22 cellular contexts compared by ENCODE assay signal in genomic region chr16:20768818-20769217, GRCh38. TPM values are rescaled to one million over a fixed set of nuclear protein-coding genes. Genes with fewer than 3 reads are reported as not detected.
DNase-seq lines count a peak whose midpoint lies in the region; ATAC-seq, FAIRE-seq and TF ChIP-seq lines count a peak whose summit lies in the region.
"Had no signal": no experiment of that assay in that cellular context is flagged by ENCODE, and none has a peak within 500 bp of the region (broad histone marks: within the 10 kb centered on the region; RNA-seq: fewer than 3 reads in every experiment).

No MANE protein-coding gene starts in this region.

- H2AFZ ChIP-seq in HepG2 (ENCODE audit: low read length) (no peak overlapping the region), K562 (ENCODE audit: low read depth, low read length) (no peak overlapping the region)

- H4K20me1 ChIP-seq in HepG2 (ENCODE audit: insufficient read depth, low read length) = no peaks in the 10 kb centered on the region
- H4K20me1 ChIP-seq in K562 (replicated peaks; ENCODE audit: control insufficient read depth, insufficient read depth, low read length) = no peaks in the 10 kb centered on the region
- H4K20me1 ChIP-seq: BLaER1 had no signal

- FAIRE-seq in HepG2 (lab: Jason Lieb, UNC) (no peak), K562 (lab: Jason Lieb, UNC) (no peak)
- FAIRE-seq: GM12878, GM12892, GM18507 had no signal

- no peak for ATAC-seq in HepG2
- no peak for ATAC-seq in right lobe of liver
- no peak for ATAC-seq in K562
- ATAC-seq: GM12878 had no signal

- CTCF ChIA-PET in HepG2 (lab: Yijun Ruan, JAX; ENCODE audit: low intra/inter-chr PET ratio, low total read pairs) (no interaction called here), K562 (lab: Yijun Ruan, JAX; ENCODE audit: low intra/inter-chr PET ratio) (no interaction called here)

- H3K9ac ChIP-seq in HepG2 (ENCODE audit: insufficient read depth, low read depth, low read length) = no peak overlapping the region
- H3K9ac ChIP-seq in K562 (ENCODE audit: insufficient read depth in 1 of 2, low read depth in 2 of 2, low read length in 2 of 2) = no peak overlapping the region
- H3K9ac ChIP-seq: BLaER1 had no signal

- no peak overlapping the region for H3K4me2 ChIP-seq in HepG2 (ENCODE audit: low read depth, low read length)
- no peak overlapping the region for H3K4me2 ChIP-seq in K562 (ENCODE audit: insufficient read depth, low read length)
- H3K4me2 ChIP-seq: BLaER1 had no signal

- no TSS peak for BruUV-seq in HepG2 (replicated peaks; lab: Mats Ljungman, UMichigan)
- no TSS peak for BruUV-seq in K562 (replicated peaks; lab: Mats Ljungman, UMichigan)

- TF ChIP-seq POLR2A in HepG2 (IDR thresholded peaks at IDR 0.05; ENCODE audit: insufficient read depth in 1 of 2, low read depth in 2 of 2, low read length in 2 of 2) = no peak
- TF ChIP-seq POLR2A in right lobe of liver (IDR thresholded peaks at IDR 0.05) = no peak
- no peak for TF ChIP-seq POLR2A in K562 (conservative IDR thresholded peaks at IDR 0.05)
- no peak for TF ChIP-seq POLR2A in lower leg skin (IDR thresholded peaks at IDR 0.05)

- H3K4me1 ChIP-seq in HepG2 (ENCODE audit: insufficient read depth, low read length) (peaks cover 28% of the 10 kb centered on the region), right lobe of liver (peaks cover 0 to 23% (median 5%) of the 10 kb centered on the region in 4 donors), K562 (replicated peaks in 1 of 2; ENCODE audit: control insufficient read depth in 2 of 2, insufficient read depth in 2 of 2, low read length in 2 of 2) (peaks cover 4 to 20% of the 10 kb centered on the region in 2 experiments; a peak in 1 of 5 replicates)
- H3K4me1 ChIP-seq: BE2C, BLaER1 had no signal

- TF ChIP-seq EP300 in HepG2 (IDR thresholded peaks at IDR 0.05; ENCODE audit: low read depth in 2 of 2, low read length in 2 of 2) = no peak
- no peak for TF ChIP-seq EP300 in HepG2 (CRISPR knock-in tag; IDR thresholded peaks at IDR 0.05; ENCODE audit: borderline replicate concordance)
- TF ChIP-seq EP300 in K562 (IDR thresholded peaks at IDR 0.05; ENCODE audit: low read length) = no peak

- TF ChIP-seq RAD21 in HepG2 (CRISPR knock-in tag; IDR thresholded peaks at IDR 0.05) (no peak), K562 (CRISPR knock-in tag; conservative IDR thresholded peaks at IDR 0.05 in 1 of 2, IDR thresholded peaks at IDR 0.05 in 1 of 2) (no peak)

- DNase-seq in HepG2 (ENCODE audit: low spot score) = no peak
- DNase-seq in right lobe of liver = no peak
- DNase-seq in K562 (ENCODE audit: extremely low read depth in 1 of 4, low spot score in 3 of 4) = no peak
- DNase-seq in lower leg skin (ENCODE audit: low spot score in 2 of 2) = no peak
- DNase-seq: BE2C; C1 segment of cervical spinal cord; CD4-positive, alpha-beta memory T cell; CD4-positive, CD25-positive, alpha-beta regulatory T cell; CD8-positive, alpha-beta memory T cell; COR-L47; DMS 273 treated with DMSO at 0.1 percent for 48 hours; DMS153; DMS79; DND-41; EL; GDM1 had no signal

- H3K79me2 ChIP-seq in HepG2 (ENCODE audit: insufficient read depth, low read length) (no peaks in the 10 kb centered on the region), K562 (ENCODE audit: control insufficient read depth, insufficient read depth, low read length) (peaks cover 64% of the 10 kb centered on the region)

- no peak overlapping the region for H3K27ac ChIP-seq in HepG2 (ENCODE audit: extremely low read length, insufficient read depth, low read length)
- no peak overlapping the region for H3K27ac ChIP-seq in right lobe of liver
- no peak overlapping the region for H3K27ac ChIP-seq in K562 (ENCODE audit: extremely low read depth, low read depth, low read length)
- H3K27ac ChIP-seq: 22Rv1, BLaER1 had no signal

- H3K4me3 ChIP-seq in HepG2 (replicated peaks in 1 of 3; ENCODE audit: insufficient read depth in 1 of 3, low read depth in 2 of 3, low read length in 3 of 3) (no peak overlapping the region), right lobe of liver (no peak overlapping the region), K562 (no peak overlapping the region), lower leg skin (ENCODE audit: low read depth, poor library complexity, severe bottlenecking) (no peak overlapping the region)
- H3K4me3 ChIP-seq: BLaER1, GM12878 had no signal

- TF ChIP-seq CTCF in HepG2 (CRISPR knock-in tag; IDR thresholded peaks at IDR 0.05) (no peak), right lobe of liver (IDR thresholded peaks at IDR 0.05) (no peak), K562 (IDR thresholded peaks at IDR 0.05 in 2 of 3, conservative IDR thresholded peaks at IDR 0.05 in 1 of 3; ENCODE audit: insufficient read depth in 2 of 3, low read depth in 1 of 3, low read length in 3 of 3) (no peak), lower leg skin (IDR thresholded peaks at IDR 0.05) (no peak)

- in situ Hi-C loops in HepG2 (cut with HindIII; ENCODE audit: extremely low pct_ligation_motif_present, low pct_unique_long_range_greater_than_20kb) (no loop called here), K562 (cut with MboI) (no loop called here)

- WGBS in HepG2 (ENCODE audit: low lambda C conversion rate) = 96% methylated on average over 1 of the region's 1 CpG
- WGBS in right lobe of liver (ENCODE audit: insufficient coverage, low coverage, low lambda C conversion rate, missing lambda C conversion rate) = 53% methylated on average over 1 of the region's 1 CpG
- WGBS in K562 (ENCODE audit: insufficient coverage, low coverage, missing lambda C conversion rate) = 94% methylated on average over 1 of the region's 1 CpG
- WGBS in lower leg skin, 2 donors = 24 to 35% methylated on average over 1 of the region's 1 CpG

- no peaks in the 10 kb centered on the region for H3K9me1 ChIP-seq in K562 (ENCODE audit: control insufficient read depth, insufficient read depth, low read length)

- 0 out of 5 replicates have a peak, but pooled peaks cover 0 to 1% of the 10 kb centered on the region in 2 experiments for H3K36me3 ChIP-seq in HepG2 (replicated peaks in 1 of 2; ENCODE audit: control insufficient read depth in 1 of 2, insufficient read depth in 2 of 2, low read length in 2 of 2)
- H3K36me3 ChIP-seq in right lobe of liver = peaks cover 0 to 5% (median 0%) of the 10 kb centered on the region in 4 donors
- peaks cover 27% of the 10 kb centered on the region; the same call in 2 of the 3 replicates for H3K36me3 ChIP-seq in K562 (ENCODE audit: control insufficient read depth, insufficient read depth, low read length)
- H3K36me3 ChIP-seq: BE2C, BLaER1 had no signal

- intact Hi-C loops in HepG2 (cut with micrococcal nuclease; ENCODE audit: unreplicated experiment) = no loop called here
- intact Hi-C loops in right lobe of liver (cut with DNase I) = no loop called here
- intact Hi-C loops in K562 (cut with micrococcal nuclease) = no loop called here
- intact Hi-C loops in lower leg skin (cut with DNase I; ENCODE audit: low total_unique reads) = no loop called here

- POLR2A ChIA-PET in HepG2 (lab: Yijun Ruan, JAX) (no interaction called here), K562 (lab: Yijun Ruan, JAX) (interaction anchor here (1.5 kb wide), 1 partner anchor 23 kb away, joined by 3 read pairs; no protein-coding TSS in a partner anchor)

- H3K9me3 ChIP-seq in HepG2 (ENCODE audit: low read length) (no peaks in the 10 kb centered on the region), right lobe of liver (no peaks in the 10 kb centered on the region), K562 (replicated peaks; ENCODE audit: control insufficient read depth, insufficient read depth, low read depth, low read length) (no peaks in the 10 kb centered on the region)
- H3K9me3 ChIP-seq: BE2C, BLaER1 had no signal

- H3K27me3 ChIP-seq in HepG2 (ENCODE audit: control insufficient read depth in 1 of 2, insufficient read depth in 2 of 2, low read length in 2 of 2) = no peaks in the 10 kb centered on the region
- H3K27me3 ChIP-seq in right lobe of liver = no peaks in the 10 kb centered on the region
- H3K27me3 ChIP-seq in K562 (ENCODE audit: control insufficient read depth in 2 of 2, insufficient read depth in 2 of 2, low read length in 2 of 2) = no peaks in the 10 kb centered on the region
- H3K27me3 ChIP-seq: BLaER1 had no signal

RNA-seq across cellular contexts. Expression of gene ACSM3, which starts 5.0 kb away (rescaled TPM):
- 108 and 125 TPM in 2 replicates for total RNA-seq in HepG2 (2016; rRNA removed; fragmentation: Illumina TruSeq; extraction: Trizol)
- total RNA-seq in HepG2 (2016; cell fraction: cytosol; rRNA removed; fragmentation: Illumina TruSeq; extraction: Trizol; ENCODE audit: low read depth) = 16.9 and 17.5 TPM in 2 replicates
- total RNA-seq in HepG2 (2016; cell fraction: insoluble cytoplasmic fraction; rRNA removed; fragmentation: Illumina TruSeq; extraction: Trizol) = 103 and 128 TPM in 2 replicates
- 55.2 and 56.2 TPM in 2 replicates for total RNA-seq in HepG2 (2016; cell fraction: membrane; rRNA removed; fragmentation: Illumina TruSeq; extraction: Trizol)
- total RNA-seq in HepG2 (2016; cell fraction: nucleus; rRNA removed; fragmentation: Illumina TruSeq; extraction: Trizol) = 194 and 207 TPM in 2 replicates
- polyA plus RNA-seq in HepG2 (2011; rRNA removed) = 74.0 and 84.3 TPM in 2 replicates
- 50.4 and 63.7 TPM in 2 replicates for polyA plus RNA-seq in HepG2 (2011; cell fraction: cytosol; rRNA removed)
- 123 and 153 TPM in 2 replicates for polyA plus RNA-seq in HepG2 (2011; cell fraction: nucleus; rRNA removed)
- 99.7 and 110 TPM in 2 replicates for polyA plus RNA-seq in HepG2 (2012)
- polyA plus RNA-seq in HepG2 (2016; cell fraction: cytosol; fragmentation: Illumina TruSeq; extraction: Trizol; ENCODE audit: low read depth) = 14.1 and 15.2 TPM in 2 replicates
- 156 and 162 TPM in 2 replicates for polyA plus RNA-seq in HepG2 (2016; cell fraction: insoluble cytoplasmic fraction; fragmentation: Illumina TruSeq; extraction: Trizol; ENCODE audit: low read depth)
- polyA plus RNA-seq in HepG2 (2016; cell fraction: membrane; fragmentation: Illumina TruSeq; extraction: Trizol; ENCODE audit: low read depth) = 43.7 and 47.6 TPM in 2 replicates
- 215 and 247 TPM in 2 replicates for polyA plus RNA-seq in HepG2 (2016; cell fraction: nucleus; fragmentation: Illumina TruSeq; extraction: Trizol; ENCODE audit: insufficient read depth, low read depth)
- polyA minus RNA-seq in HepG2 (2011; rRNA and poly(A)+ RNA removed; ENCODE audit: low replicate concordance) = 0.82 and 141 TPM in 2 replicates
- polyA minus RNA-seq in HepG2 (2011; cell fraction: cytosol; rRNA and poly(A)+ RNA removed) = 18.3 and 32.4 TPM in 2 replicates
- 204 and 288 TPM in 2 replicates for polyA minus RNA-seq in HepG2 (2011; cell fraction: nucleus; rRNA and poly(A)+ RNA removed)
- 100 to 1,000 TPM in 1 of 6 experiments, 10 to 100 TPM in 5; 24.5 to 109 (median 57.9) TPM for total RNA-seq in right lobe of liver
- 33.7 and 78.4 TPM in 2 replicates for total RNA-seq in K562 (2011; cell fraction: chromatin; rRNA removed; ENCODE audit: low replicate concordance)
- 21.3 and 38.4 TPM in 2 replicates for total RNA-seq in K562 (2011; cell fraction: nucleolus; rRNA removed)
- 43.1 and 57.8 TPM in 2 replicates for total RNA-seq in K562 (2011; cell fraction: nucleoplasm; rRNA removed)
- total RNA-seq in K562 (2014; rRNA removed) = 97.2 and 112 TPM in 2 replicates
- total RNA-seq in K562 (2014; rRNA removed; fragmentation: Illumina TruSeq; extraction: Trizol) = 182 and 199 TPM in 2 replicates
- total RNA-seq in K562 (2015; rRNA removed; fragmentation: Illumina TruSeq; extraction: Trizol) = 392 and 420 TPM in 2 replicates
- total RNA-seq in K562 (2021) = 128 and 134 TPM in 2 replicates
- polyA plus RNA-seq in K562 (2011; rRNA removed) = 146 and 714 TPM in 2 replicates
- 70.4 and 575 TPM in 2 replicates for polyA plus RNA-seq in K562 (2011; cell fraction: cytosol; rRNA removed)
- polyA plus RNA-seq in K562 (2011; cell fraction: nucleus; rRNA removed) = 74.5 and 364 TPM in 2 replicates
- 318 and 712 TPM in 2 replicates for polyA plus RNA-seq in K562 (2012)
- polyA plus RNA-seq in K562 (2014; fragmentation: Illumina TruSeq; extraction: Trizol) = 167 and 204 TPM in 2 replicates
- 100 to 1,000 TPM; 198 to 259 TPM for polyA plus RNA-seq in K562 (2014; fragmentation: Nextera tagmentation; extraction: Ambion mirVana)
- 144 and 177 TPM in 2 replicates for polyA plus RNA-seq in K562 (2014; rRNA removed)
- polyA minus RNA-seq in K562 (2011; rRNA and poly(A)+ RNA removed) = 85.9 and 521 TPM in 2 replicates
- 40.1 and 172 TPM in 2 replicates for polyA minus RNA-seq in K562 (2011; cell fraction: cytosol; rRNA and poly(A)+ RNA removed)
- 35.1 and 255 TPM in 2 replicates for polyA minus RNA-seq in K562 (2011; cell fraction: nucleus; rRNA and poly(A)+ RNA removed)
- total RNA-seq in lower leg skin = 10 to 100 TPM in 1 of 4 donors, 1 to 10 TPM in 3; 4.8 to 21.5 (median 6.6) TPM
- total RNA-seq: A673 had no signal

RNA-seq across cellular contexts. Expression of gene THUMPD1, which starts 27.2 kb away (rescaled TPM):
- total RNA-seq in HepG2 (2016; rRNA removed; fragmentation: Illumina TruSeq; extraction: Trizol) (69.1 and 102 TPM in 2 replicates), right lobe of liver (10 to 100 TPM; 13.5 to 26.4 (median 16.5) TPM), K562 (2014; rRNA removed) (64.0 and 89.4 TPM in 2 replicates), K562 (2014; rRNA removed; fragmentation: Illumina TruSeq; extraction: Trizol) (77.5 and 94.0 TPM in 2 replicates), K562 (2015; rRNA removed; fragmentation: Illumina TruSeq; extraction: Trizol) (92.6 and 101 TPM in 2 replicates), K562 (2021) (53.6 and 56.8 TPM in 2 replicates), lower leg skin (10 to 100 TPM; 40.5 to 73.7 (median 67.0) TPM)
- 4.6 and 6.7 TPM in 2 replicates for total RNA-seq in HepG2 (2016; cell fraction: cytosol; rRNA removed; fragmentation: Illumina TruSeq; extraction: Trizol; ENCODE audit: low read depth)
- 71.0 and 103 TPM in 2 replicates for total RNA-seq in HepG2 (2016; cell fraction: insoluble cytoplasmic fraction; rRNA removed; fragmentation: Illumina TruSeq; extraction: Trizol)
- total RNA-seq in HepG2 (2016; cell fraction: membrane; rRNA removed; fragmentation: Illumina TruSeq; extraction: Trizol) = 19.1 and 23.2 TPM in 2 replicates
- total RNA-seq in HepG2 (2016; cell fraction: nucleus; rRNA removed; fragmentation: Illumina TruSeq; extraction: Trizol) = 67.8 and 71.7 TPM in 2 replicates
- polyA plus RNA-seq in HepG2 (2011; rRNA removed) (20.8 and 22.7 TPM in 2 replicates), K562 (2011; rRNA removed) (42.2 and 42.7 TPM in 2 replicates), K562 (2014; fragmentation: Illumina TruSeq; extraction: Trizol) (54.0 and 57.4 TPM in 2 replicates), K562 (2014; fragmentation: Nextera tagmentation; extraction: Ambion mirVana) (10 to 100 TPM; 37.8 to 41.0 TPM), K562 (2014; rRNA removed) (53.3 and 54.8 TPM in 2 replicates)
- polyA plus RNA-seq in HepG2 (2011; cell fraction: cytosol; rRNA removed) = 23.4 and 44.4 TPM in 2 replicates
- polyA plus RNA-seq in HepG2 (2011; cell fraction: nucleus; rRNA removed) = 80.0 and 102 TPM in 2 replicates
- 29.3 and 38.3 TPM in 2 replicates for polyA plus RNA-seq in HepG2 (2012)
- polyA plus RNA-seq in HepG2 (2016; cell fraction: cytosol; fragmentation: Illumina TruSeq; extraction: Trizol; ENCODE audit: low read depth) = 1.6 and 2.0 TPM in 2 replicates
- 67.9 and 69.4 TPM in 2 replicates for polyA plus RNA-seq in HepG2 (2016; cell fraction: insoluble cytoplasmic fraction; fragmentation: Illumina TruSeq; extraction: Trizol; ENCODE audit: low read depth)
- polyA plus RNA-seq in HepG2 (2016; cell fraction: membrane; fragmentation: Illumina TruSeq; extraction: Trizol; ENCODE audit: low read depth) = 6.6 and 7.6 TPM in 2 replicates
- polyA plus RNA-seq in HepG2 (2016; cell fraction: nucleus; fragmentation: Illumina TruSeq; extraction: Trizol; ENCODE audit: insufficient read depth, low read depth) = 48.7 and 49.4 TPM in 2 replicates
- polyA minus RNA-seq in HepG2 (2011; rRNA and poly(A)+ RNA removed; ENCODE audit: low replicate concordance) = 22.2 and 83.8 TPM in 2 replicates
- polyA minus RNA-seq in HepG2 (2011; cell fraction: cytosol; rRNA and poly(A)+ RNA removed) = 34.7 and 43.5 TPM in 2 replicates
- polyA minus RNA-seq in HepG2 (2011; cell fraction: nucleus; rRNA and poly(A)+ RNA removed) = 128 and 146 TPM in 2 replicates
- total RNA-seq in K562 (2011; cell fraction: chromatin; rRNA removed; ENCODE audit: low replicate concordance) = 40.9 and 98.8 TPM in 2 replicates
- total RNA-seq in K562 (2011; cell fraction: nucleolus; rRNA removed) = 43.0 and 43.4 TPM in 2 replicates
- 37.9 and 44.9 TPM in 2 replicates for total RNA-seq in K562 (2011; cell fraction: nucleoplasm; rRNA removed)
- 55.6 and 89.3 TPM in 2 replicates for polyA plus RNA-seq in K562 (2011; cell fraction: cytosol; rRNA removed)
- polyA plus RNA-seq in K562 (2011; cell fraction: nucleus; rRNA removed) = 31.3 and 35.5 TPM in 2 replicates
- polyA plus RNA-seq in K562 (2012) = 31.6 and 37.8 TPM in 2 replicates
- polyA minus RNA-seq in K562 (2011; rRNA and poly(A)+ RNA removed) = 85.1 and 110 TPM in 2 replicates
- 48.6 and 51.1 TPM in 2 replicates for polyA minus RNA-seq in K562 (2011; cell fraction: cytosol; rRNA and poly(A)+ RNA removed)
- polyA minus RNA-seq in K562 (2011; cell fraction: nucleus; rRNA and poly(A)+ RNA removed) = 82.7 and 131 TPM in 2 replicates

RNA-seq across cellular contexts. Expression of gene ERI2, which starts 37.5 kb away (rescaled TPM):
- total RNA-seq in HepG2 (2016; rRNA removed; fragmentation: Illumina TruSeq; extraction: Trizol) (41.3 and 53.1 TPM in 2 replicates), right lobe of liver (10 to 100 TPM in 5 of 6 experiments, 1 to 10 TPM in 1; 9.8 to 15.9 (median 14.8) TPM), K562 (2014; rRNA removed) (39.7 and 50.9 TPM in 2 replicates), K562 (2014; rRNA removed; fragmentation: Illumina TruSeq; extraction: Trizol) (57.0 and 67.3 TPM in 2 replicates), K562 (2015; rRNA removed; fragmentation: Illumina TruSeq; extraction: Trizol) (52.4 and 56.8 TPM in 2 replicates), K562 (2021) (52.2 and 54.0 TPM in 2 replicates), lower leg skin (10 to 100 TPM in 3 of 4 donors, 1 to 10 TPM in 1; 6.7 to 15.5 (median 12.0) TPM)
- total RNA-seq in HepG2 (2016; cell fraction: cytosol; rRNA removed; fragmentation: Illumina TruSeq; extraction: Trizol; ENCODE audit: low read depth) = 19.3 and 19.4 TPM in 2 replicates
- total RNA-seq in HepG2 (2016; cell fraction: insoluble cytoplasmic fraction; rRNA removed; fragmentation: Illumina TruSeq; extraction: Trizol) = 40.2 and 47.3 TPM in 2 replicates
- 41.1 and 44.1 TPM in 2 replicates for total RNA-seq in HepG2 (2016; cell fraction: membrane; rRNA removed; fragmentation: Illumina TruSeq; extraction: Trizol)
- total RNA-seq in HepG2 (2016; cell fraction: nucleus; rRNA removed; fragmentation: Illumina TruSeq; extraction: Trizol) = 48.1 and 48.5 TPM in 2 replicates
- polyA plus RNA-seq in HepG2 (2011; rRNA removed) (16.3 and 17.4 TPM in 2 replicates), K562 (2011; rRNA removed) (43.3 and 48.1 TPM in 2 replicates), K562 (2014; fragmentation: Illumina TruSeq; extraction: Trizol) (45.6 and 48.1 TPM in 2 replicates), K562 (2014; fragmentation: Nextera tagmentation; extraction: Ambion mirVana) (10 to 100 TPM; 23.3 to 33.1 TPM), K562 (2014; rRNA removed) (39.1 and 43.6 TPM in 2 replicates)
- 7.2 and 9.4 TPM in 2 replicates for polyA plus RNA-seq in HepG2 (2011; cell fraction: cytosol; rRNA removed)
- polyA plus RNA-seq in HepG2 (2011; cell fraction: nucleus; rRNA removed) = 24.8 and 33.6 TPM in 2 replicates
- 11.3 and 21.2 TPM in 2 replicates for polyA plus RNA-seq in HepG2 (2012)
- 3.9 and 6.1 TPM in 2 replicates for polyA plus RNA-seq in HepG2 (2016; cell fraction: cytosol; fragmentation: Illumina TruSeq; extraction: Trizol; ENCODE audit: low read depth)
- 40.1 and 44.5 TPM in 2 replicates for polyA plus RNA-seq in HepG2 (2016; cell fraction: insoluble cytoplasmic fraction; fragmentation: Illumina TruSeq; extraction: Trizol; ENCODE audit: low read depth)
- polyA plus RNA-seq in HepG2 (2016; cell fraction: membrane; fragmentation: Illumina TruSeq; extraction: Trizol; ENCODE audit: low read depth) = 16.7 and 17.7 TPM in 2 replicates
- 46.2 and 48.0 TPM in 2 replicates for polyA plus RNA-seq in HepG2 (2016; cell fraction: nucleus; fragmentation: Illumina TruSeq; extraction: Trizol; ENCODE audit: insufficient read depth, low read depth)
- polyA minus RNA-seq in HepG2 (2011; rRNA and poly(A)+ RNA removed; ENCODE audit: low replicate concordance) = 10.5 and 15.9 TPM in 2 replicates
- 8.3 and 13.4 TPM in 2 replicates for polyA minus RNA-seq in HepG2 (2011; cell fraction: cytosol; rRNA and poly(A)+ RNA removed)
- 45.3 and 46.2 TPM in 2 replicates for polyA minus RNA-seq in HepG2 (2011; cell fraction: nucleus; rRNA and poly(A)+ RNA removed)
- 34.3 and 68.1 TPM in 2 replicates for total RNA-seq in K562 (2011; cell fraction: chromatin; rRNA removed; ENCODE audit: low replicate concordance)
- total RNA-seq in K562 (2011; cell fraction: nucleolus; rRNA removed) = 29.9 and 32.4 TPM in 2 replicates
- 36.9 and 47.4 TPM in 2 replicates for total RNA-seq in K562 (2011; cell fraction: nucleoplasm; rRNA removed)
- polyA plus RNA-seq in K562 (2011; cell fraction: cytosol; rRNA removed) = 9.7 and 15.2 TPM in 2 replicates
- 49.4 and 58.9 TPM in 2 replicates for polyA plus RNA-seq in K562 (2011; cell fraction: nucleus; rRNA removed)
- polyA plus RNA-seq in K562 (2012) = 30.2 and 41.2 TPM in 2 replicates
- 37.9 and 42.8 TPM in 2 replicates for polyA minus RNA-seq in K562 (2011; rRNA and poly(A)+ RNA removed)
- 21.3 and 21.5 TPM in 2 replicates for polyA minus RNA-seq in K562 (2011; cell fraction: cytosol; rRNA and poly(A)+ RNA removed)
- polyA minus RNA-seq in K562 (2011; cell fraction: nucleus; rRNA and poly(A)+ RNA removed) = 45.8 and 58.8 TPM in 2 replicates

RNA-seq across cellular contexts. Expression of gene REXO5, which starts 37.5 kb away (rescaled TPM):
- 13.1 and 14.4 TPM in 2 replicates for total RNA-seq in HepG2 (2016; rRNA removed; fragmentation: Illumina TruSeq; extraction: Trizol)
- 13.8 and 15.9 TPM in 2 replicates for total RNA-seq in HepG2 (2016; cell fraction: cytosol; rRNA removed; fragmentation: Illumina TruSeq; extraction: Trizol; ENCODE audit: low read depth)
- total RNA-seq in HepG2 (2016; cell fraction: insoluble cytoplasmic fraction; rRNA removed; fragmentation: Illumina TruSeq; extraction: Trizol) = 12.0 and 13.3 TPM in 2 replicates
- 10.3 and 11.4 TPM in 2 replicates for total RNA-seq in HepG2 (2016; cell fraction: membrane; rRNA removed; fragmentation: Illumina TruSeq; extraction: Trizol)
- 18.6 and 20.9 TPM in 2 replicates for total RNA-seq in HepG2 (2016; cell fraction: nucleus; rRNA removed; fragmentation: Illumina TruSeq; extraction: Trizol)
- polyA plus RNA-seq in HepG2 (2011; rRNA removed) = 5.5 and 5.9 TPM in 2 replicates
- polyA plus RNA-seq in HepG2 (2011; cell fraction: cytosol; rRNA removed) = 2.1 and 2.7 TPM in 2 replicates
- 9.1 and 9.5 TPM in 2 replicates for polyA plus RNA-seq in HepG2 (2011; cell fraction: nucleus; rRNA removed)
- 3.5 and 6.7 TPM in 2 replicates for polyA plus RNA-seq in HepG2 (2012)
- polyA plus RNA-seq in HepG2 (2016; cell fraction: cytosol; fragmentation: Illumina TruSeq; extraction: Trizol; ENCODE audit: low read depth) = 2.0 and 2.6 TPM in 2 replicates
- polyA plus RNA-seq in HepG2 (2016; cell fraction: insoluble cytoplasmic fraction; fragmentation: Illumina TruSeq; extraction: Trizol; ENCODE audit: low read depth) = 10.4 and 10.8 TPM in 2 replicates
- polyA plus RNA-seq in HepG2 (2016; cell fraction: membrane; fragmentation: Illumina TruSeq; extraction: Trizol; ENCODE audit: low read depth) = 3.7 and 4.7 TPM in 2 replicates
- polyA plus RNA-seq in HepG2 (2016; cell fraction: nucleus; fragmentation: Illumina TruSeq; extraction: Trizol; ENCODE audit: insufficient read depth, low read depth) = 17.5 and 20.3 TPM in 2 replicates
- polyA minus RNA-seq in HepG2 (2011; rRNA and poly(A)+ RNA removed; ENCODE audit: low replicate concordance) = 6.7 and 10.1 TPM in 2 replicates
- 3.8 and 5.8 TPM in 2 replicates for polyA minus RNA-seq in HepG2 (2011; cell fraction: cytosol; rRNA and poly(A)+ RNA removed)
- polyA minus RNA-seq in HepG2 (2011; cell fraction: nucleus; rRNA and poly(A)+ RNA removed) = 26.3 and 29.6 TPM in 2 replicates
- total RNA-seq in right lobe of liver = 1 to 10 TPM; 1.1 to 2.9 (median 2.4) TPM
- 70.6 and 104 TPM in 2 replicates for total RNA-seq in K562 (2011; cell fraction: chromatin; rRNA removed; ENCODE audit: low replicate concordance)
- 39.7 and 39.9 TPM in 2 replicates for total RNA-seq in K562 (2011; cell fraction: nucleolus; rRNA removed)
- total RNA-seq in K562 (2011; cell fraction: nucleoplasm; rRNA removed) = 58.3 and 71.0 TPM in 2 replicates
- total RNA-seq in K562 (2014; rRNA removed) = 25.4 and 27.6 TPM in 2 replicates
- total RNA-seq in K562 (2014; rRNA removed; fragmentation: Illumina TruSeq; extraction: Trizol) = 25.3 and 28.7 TPM in 2 replicates
- total RNA-seq in K562 (2015; rRNA removed; fragmentation: Illumina TruSeq; extraction: Trizol) = 30.8 and 32.5 TPM in 2 replicates
- 24.4 and 25.9 TPM in 2 replicates for total RNA-seq in K562 (2021)
- 43.7 and 45.1 TPM in 2 replicates for polyA plus RNA-seq in K562 (2011; rRNA removed)
- polyA plus RNA-seq in K562 (2011; cell fraction: cytosol; rRNA removed) = 13.4 and 19.6 TPM in 2 replicates
- polyA plus RNA-seq in K562 (2011; cell fraction: nucleus; rRNA removed) = 56.3 and 65.5 TPM in 2 replicates
- polyA plus RNA-seq in K562 (2012) = 21.0 and 35.6 TPM in 2 replicates
- polyA plus RNA-seq in K562 (2014; fragmentation: Illumina TruSeq; extraction: Trizol) = 28.0 and 28.5 TPM in 2 replicates
- polyA plus RNA-seq in K562 (2014; fragmentation: Nextera tagmentation; extraction: Ambion mirVana) = 10 to 100 TPM; 10.5 to 13.1 TPM
- polyA plus RNA-seq in K562 (2014; rRNA removed) = 23.8 and 30.3 TPM in 2 replicates
- 56.2 and 67.1 TPM in 2 replicates for polyA minus RNA-seq in K562 (2011; rRNA and poly(A)+ RNA removed)
- polyA minus RNA-seq in K562 (2011; cell fraction: cytosol; rRNA and poly(A)+ RNA removed) = 22.6 and 24.3 TPM in 2 replicates
- polyA minus RNA-seq in K562 (2011; cell fraction: nucleus; rRNA and poly(A)+ RNA removed) = 37.7 and 66.2 TPM in 2 replicates
- total RNA-seq in lower leg skin = 10 to 100 TPM in 1 of 4 donors, 1 to 10 TPM in 3; 2.0 to 10.6 (median 6.2) TPM

Comparison
In these comparisons a context has a peak if more than half of its experiments do, and no peak if none do; other contexts are left out.
1. Of the 241 proteins assayed by ChIP-seq in both HepG2 and K562: peak only in HepG2: MAFK; only in K562: none; in both: MAFF; in neither: 238; mixed calls (peak in some experiments, not most) for 1.